In genomic region chr9:6715755-6716643, GRCh38 we compare ENCODE assay signal across 1 cellular context.
TF ChIP-seq lines count a peak whose summit lies in the region.

No MANE protein-coding gene starts in this region.

TF ChIP-seq in GM12878, 131 proteins besides CTCF, POLR2A, EP300 and RAD21 (continued from another document and continues in another):
- TF ChIP-seq MLLT1 (IDR thresholded peaks at IDR 0.05) (0 out of 2 replicates have a peak, but pooled peaks have one; percentile 9), ZZZ3 (IDR thresholded peaks at IDR 0.05; ENCODE audit: control insufficient read depth, insufficient read length, low read depth) (no peak), SUPT20H (IDR thresholded peaks at IDR 0.05; ENCODE audit: borderline replicate concordance, control insufficient read depth, low read depth, low read length) (no peak), SREBF1 (IDR thresholded peaks at IDR 0.05; ENCODE audit: low read length) (no peak), BCL3 (IDR thresholded peaks at IDR 0.05; ENCODE audit: borderline replicate concordance, insufficient read depth, low read depth, low read length, poor library complexity, severe bottlenecking) (no peak), RB1 (IDR thresholded peaks at IDR 0.05; ENCODE audit: borderline replicate concordance) (peak; percentile 93), PKNOX1 (IDR thresholded peaks at IDR 0.05) (no peak), NR2F1 (conservative IDR thresholded peaks at IDR 0.05) (peak; percentile 66; the same call in 1 of the 2 replicates), RFX5 (IDR thresholded peaks at IDR 0.05; ENCODE audit: low read depth, low read length) (no peak), NRF1 (conservative IDR thresholded peaks at IDR 0.05; ENCODE audit: low read depth, low read length) (no peak), SIN3A (IDR thresholded peaks at IDR 0.05; ENCODE audit: low read depth, low read length) (no peak), LARP7 (IDR thresholded peaks at IDR 0.05) (peak; percentile 89), CEBPZ (IDR thresholded peaks at IDR 0.05; ENCODE audit: low read depth, low read length) (no peak), BCLAF1 (IDR thresholded peaks at IDR 0.05) (no peak), ZBTB4 (CRISPR knock-in tag; IDR thresholded peaks at IDR 0.05) (peak; percentile 79; the same call in 1 of the 2 replicates), SUZ12 (IDR thresholded peaks at IDR 0.05; ENCODE audit: unreplicated experiment) (no peak), HDGF (IDR thresholded peaks at IDR 0.05) (peak; percentile 65; the same call in 1 of the 2 replicates), BCL11A (IDR thresholded peaks at IDR 0.05; ENCODE audit: low read depth, low read length) (no peak), NFXL1 (IDR thresholded peaks at IDR 0.05; ENCODE audit: borderline replicate concordance) (no peak), ETV6 (conservative IDR thresholded peaks at IDR 0.05 in 1 of 2, IDR thresholded peaks at IDR 0.05 in 1 of 2; ENCODE audit: borderline replicate concordance in 1 of 2, low read depth in 1 of 2) (no peak), IRF3 (IDR thresholded peaks at IDR 0.05) (no peak), POLR2AphosphoS2 (IDR thresholded peaks at IDR 0.05; ENCODE audit: low read depth, low read length) (peak; percentile 94), HDAC6 (IDR thresholded peaks at IDR 0.05; ENCODE audit: unreplicated experiment) (no peak), RELB (IDR thresholded peaks at IDR 0.05; ENCODE audit: low read depth) (peak; percentile 70), BRCA1 (IDR thresholded peaks at IDR 0.05; ENCODE audit: low read depth, low read length) (peak; percentile 41; the same call in 1 of the 2 replicates), CBX3 (IDR thresholded peaks at IDR 0.05; ENCODE audit: borderline replicate concordance, low read depth) (no peak), ZBTB40 (IDR thresholded peaks at IDR 0.05; ENCODE audit: borderline replicate concordance) (no peak), NFYA (IDR thresholded peaks at IDR 0.05; ENCODE audit: borderline replicate concordance, low read depth, low read length) (no peak), ELK1 (IDR thresholded peaks at IDR 0.05; ENCODE audit: low read depth, low read length) (no peak), ZNF274 (IDR thresholded peaks at IDR 0.05; ENCODE audit: insufficient read depth, insufficient read length) (no peak)
